In the genomic region with DNA sequence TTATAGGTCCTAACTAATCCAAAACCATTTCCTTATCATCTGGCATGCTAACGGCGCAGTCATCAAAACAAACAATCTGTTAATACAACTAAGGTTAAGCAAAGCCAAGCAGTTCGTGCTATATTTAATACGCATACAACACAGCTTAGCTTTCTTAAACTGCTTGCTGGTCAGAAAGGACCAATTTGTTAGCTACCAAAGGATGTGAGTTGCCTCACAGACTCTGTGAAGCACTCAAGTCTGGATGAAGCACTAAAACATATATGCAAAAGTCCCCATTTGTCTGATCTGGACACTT, we compare ENCODE assay signal across 8 cellular contexts.
A peak's percentile ranks its signal among the peaks of the same experiment; 100 is the strongest.
DNase-seq lines count a peak whose midpoint lies in the region; ATAC-seq and TF ChIP-seq lines count a peak whose summit lies in the region.

No MANE protein-coding gene starts in this region.

- H3K4me3 ChIP-seq in mesodermal cell (ENCODE audit: extremely low read depth, insufficient read depth, low read length, poor library complexity, severe bottlenecking) (no peak overlapping the region), transverse colon (no peak overlapping the region)

- peak overlapping the region; percentile 82 for H3K27ac Mint-ChIP-seq in activated T-cell treated with anti-CD3 and anti-CD28 coated beads, Interleukin-2, amount 50 U/mL, for 24 hours

- no peaks in the 10 kb centered on the region for H3K9me3 ChIP-seq in mesodermal cell (ENCODE audit: control insufficient read depth, low read length)
- H3K9me3 ChIP-seq in transverse colon, result no peaks in the 10 kb centered on the region

- H3K4me1 Mint-ChIP-seq in activated T-cell treated with anti-CD3 and anti-CD28 coated beads, Interleukin-2, amount 50 U/mL, for 24 hours (ENCODE audit: low read depth), result peaks cover 67% of the 10 kb centered on the region

- TF ChIP-seq POLR2A in transverse colon (IDR thresholded peaks at IDR 0.05), result no peak

- H3K27me3 Mint-ChIP-seq in activated T-cell treated with anti-CD3 and anti-CD28 coated beads, Interleukin-2, amount 50 U/mL, for 24 hours, result peaks cover 16% of the 10 kb centered on the region

- no peak for DNase-seq in activated T-cell treated with anti-CD3 and anti-CD28 coated beads, Interleukin-2, amount 50 U/mL, for 24 hours
- DNase-seq in activated T-cell treated with anti-CD3 and anti-CD28 coated beads, Interleukin-2, amount 50 U/mL, for 1 hour, result no peak
- DNase-seq in dermis blood vessel endothelial cell, result peak; percentile 60
- DNase-seq in transverse colon, result no peak
- DNase-seq in GM19238 (ENCODE audit: insufficient read length, low spot score), result no peak

- peaks cover 3% of the 10 kb centered on the region for H3K36me3 Mint-ChIP-seq in activated T-cell treated with anti-CD3 and anti-CD28 coated beads, Interleukin-2, amount 50 U/mL, for 24 hours (ENCODE audit: low read depth)

- 65 to 71% methylated on average over 4 of the region's 4 CpGs for WGBS in mesodermal cell (ENCODE audit: insufficient coverage in 2 of 2), 2 experiments
- 52 to 63% methylated on average over 4 of the region's 4 CpGs for WGBS in transverse colon (ENCODE audit: low coverage in 1 of 2), 2 donors

- no peaks in the 10 kb centered on the region for H3K9me3 Mint-ChIP-seq in activated T-cell treated with anti-CD3 and anti-CD28 coated beads, Interleukin-2, amount 50 U/mL, for 24 hours

- H3K27ac ChIP-seq in mesodermal cell (ENCODE audit: low read depth, low read length, severe bottlenecking) (peak overlapping the region; percentile 88), transverse colon (peak overlapping the region in 3 of 4 donors; percentile 4 to 56 (median 49))

- peaks cover 45% of the 10 kb centered on the region for H3K27me3 ChIP-seq in transverse colon

- peak overlapping the region; percentile 39 for H3K4me3 Mint-ChIP-seq in activated T-cell treated with anti-CD3 and anti-CD28 coated beads, Interleukin-2, amount 50 U/mL, for 24 hours

- no peak for TF ChIP-seq CTCF in transverse colon (IDR thresholded peaks at IDR 0.05)

- H3K4me1 ChIP-seq in mesodermal cell (ENCODE audit: control insufficient read depth, insufficient read depth, low read length, poor library complexity, severe bottlenecking) (peaks cover 80% of the 10 kb centered on the region), transverse colon (peaks cover 0 to 38% (median 1%) of the 10 kb centered on the region in 4 donors)

- in situ Hi-C loops in transverse colon (cut with MboI; ENCODE audit: low pct_ligation_motif_present in 1 of 4, low pct_unique_long_range_greater_than_20kb in 1 of 4, low sequenced_read_pairs in 3 of 4), result no loop called here

- ATAC-seq in HG03108 (IDR thresholded peaks at IDR 0.05; ENCODE audit: unreplicated experiment) (no peak), GM18867 (IDR thresholded peaks at IDR 0.05; ENCODE audit: unreplicated experiment) (no peak)

- H3K36me3 ChIP-seq in mesodermal cell (ENCODE audit: control insufficient read depth, insufficient read depth, low read length), result peaks cover 28% of the 10 kb centered on the region
- H3K36me3 ChIP-seq in transverse colon, result no peaks in the 10 kb centered on the region

- no peak for TF ChIP-seq EP300 in transverse colon (IDR thresholded peaks at IDR 0.05; ENCODE audit: low read depth)

- intact Hi-C loops in transverse colon (cut with DNase I; ENCODE audit: low total_unique reads), result no loop called here
